9 cellular contexts compared by ENCODE assay signal in genomic region chrX:87299563-87300160, GRCh38.
DNase-seq lines count a peak whose midpoint lies in the region; ATAC-seq and TF ChIP-seq lines count a peak whose summit lies in the region.
"Had no signal": no experiment of that assay in that cellular context is flagged by ENCODE, and none has a peak within 500 bp of the region (broad histone marks: within the 10 kb centered on the region; RNA-seq: fewer than 3 reads in every experiment).

No MANE protein-coding gene starts in this region.

- H3K4me1 ChIP-seq in Panc1 (ENCODE audit: control insufficient read depth, insufficient read depth, low read length) (no peaks in the 10 kb centered on the region), BE2C (no peaks in the 10 kb centered on the region)

- no TSS peak for BruUV-seq in Panc1 (replicated peaks; lab: Mats Ljungman, UMichigan)

- in situ Hi-C loops in GM13976 (cut with MboI; ENCODE audit: low sequenced_read_pairs, unreplicated experiment) (no loop called here), Panc1 (cut with HindIII; ENCODE audit: low pct_unique_long_range_greater_than_20kb, low sequenced_read_pairs) (no loop called here)

- no peak for ATAC-seq in Panc1
- no peak for ATAC-seq in GM18873 (IDR thresholded peaks at IDR 0.05; ENCODE audit: low FRiP score, unreplicated experiment)
- ATAC-seq in GM19324 (IDR thresholded peaks at IDR 0.05; ENCODE audit: low FRiP score, unreplicated experiment) = no peak
- no peak for ATAC-seq in HG02973 (IDR thresholded peaks at IDR 0.05; ENCODE audit: unreplicated experiment)

- POLR2A ChIA-PET in Panc1 (lab: Charles Lee) = no interaction called here

- H3K36me3 ChIP-seq in Panc1 (ENCODE audit: control insufficient read depth, insufficient read depth, low read length) (no peaks in the 10 kb centered on the region), BE2C (no peaks in the 10 kb centered on the region)
- H3K36me3 ChIP-seq: neutrophil had no signal

- H3K4me3 ChIP-seq in Panc1 (ENCODE audit: low read depth in 2 of 2, low read length in 2 of 2) = no peak overlapping the region
- no peak overlapping the region for H3K4me3 ChIP-seq in BE2C (ENCODE audit: low read depth, low read length)

- CTCF ChIA-PET in Panc1 (lab: Charles Lee) = interaction anchor here (0.7 kb wide), 1 partner anchor 27 kb away, joined by 3 read pairs; no protein-coding TSS in a partner anchor

- H3K9me3 ChIP-seq in Panc1 (ENCODE audit: control insufficient read depth, insufficient read depth, low read depth, low read length) (no peaks in the 10 kb centered on the region), BE2C (no peaks in the 10 kb centered on the region)
- H3K9me3 ChIP-seq: neutrophil had no signal

- H3K27ac ChIP-seq in Panc1 (ENCODE audit: low read length) = no peak overlapping the region
- H3K27ac ChIP-seq: neutrophil had no signal

- peak; percentile 51 for TF ChIP-seq CTCF in GM13976 (IDR thresholded peaks at IDR 0.05; ENCODE audit: borderline replicate concordance, control extremely low read depth, extremely low read depth, insufficient read depth, missing control alignments)
- peak; percentile 28; the same call in 1 of the 2 replicates for TF ChIP-seq CTCF in Panc1 (IDR thresholded peaks at IDR 0.05)
- no peak for TF ChIP-seq CTCF in BE2C (IDR thresholded peaks at IDR 0.05; ENCODE audit: low read depth, low read length)

- H3K27me3 ChIP-seq in Panc1 (ENCODE audit: control insufficient read depth, insufficient read depth, low read length) (no peaks in the 10 kb centered on the region), BE2C (no peaks in the 10 kb centered on the region)
- H3K27me3 ChIP-seq: neutrophil had no signal

- intact Hi-C loops in Panc1 (cut with micrococcal nuclease; ENCODE audit: unreplicated experiment) = loop anchor here (10.0 kb wide), 2 partner anchors 355 to 495 kb away; no protein-coding TSS in a partner anchor

- DNase-seq in AG08396 (ENCODE audit: low spot score) (peak; percentile 1), GM13976 (ENCODE audit: low spot score) (no peak), Panc1 (ENCODE audit: low read depth, low spot score) (no peak), globus pallidus (ENCODE audit: low spot score) (peak; percentile 20), BE2C (no peak)

Comparison
In these comparisons a context has a peak if more than half of its experiments do, and no peak if none do; other contexts are left out.
1. DNase-seq: peak in AG08396 (single experiment) and globus pallidus (single experiment); none in GM13976 (single experiment), Panc1 (single experiment) and BE2C (single experiment).